ENCODE assay signal across 9 cellular contexts in the genomic region with DNA sequence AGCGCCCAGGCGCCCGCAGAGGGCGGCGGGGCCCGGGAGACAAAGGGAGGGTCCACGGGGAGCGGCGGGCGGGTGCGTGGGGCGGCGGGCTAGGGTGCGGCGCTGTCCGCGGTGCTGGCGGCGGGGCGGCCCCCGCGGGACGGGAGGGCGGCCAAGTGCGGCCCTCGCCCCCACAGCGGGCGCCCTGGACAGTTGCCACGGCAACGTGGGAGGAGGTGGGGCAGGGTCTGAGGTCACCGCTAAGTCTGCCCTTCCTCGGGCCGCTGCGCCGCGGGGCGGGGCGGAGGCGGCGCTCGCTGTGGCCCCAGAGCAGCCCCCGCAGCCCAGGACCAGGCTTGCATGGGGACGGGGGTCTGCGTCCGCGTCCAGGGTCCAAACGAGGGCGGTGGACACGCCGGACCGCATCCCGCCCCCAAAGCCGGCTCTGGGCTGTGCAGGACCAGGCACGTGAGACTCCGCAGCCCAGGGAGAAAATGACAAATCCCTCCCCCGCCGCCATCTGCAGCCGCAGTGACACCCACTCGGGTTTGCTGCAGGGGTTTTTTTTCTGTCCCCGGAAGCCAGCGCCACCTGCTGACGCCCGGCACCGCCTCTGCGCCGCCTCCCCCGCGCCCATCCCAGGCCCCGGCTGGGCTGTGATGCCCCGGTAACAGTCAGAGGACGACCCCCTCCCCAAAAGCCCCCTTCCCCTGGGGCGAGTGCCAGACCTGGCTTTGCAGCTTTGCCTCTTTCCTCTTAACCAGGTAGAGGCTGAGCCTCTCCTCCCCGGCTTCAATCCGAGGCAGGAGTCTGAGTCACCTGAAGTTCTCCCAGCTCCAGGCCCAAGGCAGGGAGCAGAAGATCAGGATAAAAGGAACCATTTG. TPM values are rescaled to one million over a fixed set of nuclear protein-coding genes. Genes with fewer than 3 reads are reported as not detected.
A peak's percentile ranks its signal among the peaks of the same experiment; 100 is the strongest.
DNase-seq lines count a peak whose midpoint lies in the region; ATAC-seq and TF ChIP-seq lines count a peak whose summit lies in the region.
"Had no signal": no experiment of that assay in that cellular context is flagged by ENCODE, and none has a peak within 500 bp of the region (broad histone marks: within the 10 kb centered on the region; RNA-seq: fewer than 3 reads in every experiment).

No MANE protein-coding gene starts in this region.

- DNase-seq in NCI-H1694 (lab: John Stamatoyannopoulos, UW), result peak; percentile 49
- peak; percentile 31 to 46 for DNase-seq in activated CD4-positive, alpha-beta T cell treated with anti-CD3 and anti-CD28 coated beads, Interleukin-2, amount 50 U/mL, for 24 hours (ENCODE audit: low read depth in 1 of 2, low spot score in 1 of 2)
- peak in 2 of 3 donors; percentile 35 to 57 for DNase-seq in mucosa of descending colon
- peak; percentile 55 to 59 for DNase-seq in stimulated activated CD8-positive, alpha-beta memory T cell treated with anti-CD3 and anti-CD28 coated beads, Interleukin-7, amount 100 ng/mL, for 48 hours (ENCODE audit: extremely low read depth in 1 of 2, low read depth in 1 of 2)

- no peaks in the 10 kb centered on the region for H3K36me3 ChIP-seq in ACC112 (ENCODE audit: insufficient read depth, low read length)
- no peaks in the 10 kb centered on the region for H3K36me3 ChIP-seq in mucosa of descending colon (ENCODE audit: low read depth)

- ATAC-seq in GM18909 (IDR thresholded peaks at IDR 0.05; ENCODE audit: poor library complexity, unreplicated experiment) (peak; percentile 46), mucosa of descending colon (peak; percentile 46), HG03460 (IDR thresholded peaks at IDR 0.05; ENCODE audit: unreplicated experiment) (no peak)

- peaks cover 76% of the 10 kb centered on the region for H3K27me3 ChIP-seq in ACC112 (ENCODE audit: insufficient read depth, low read length)

- TF ChIP-seq CTCF in mucosa of descending colon (IDR thresholded peaks at IDR 0.05), result no peak

- H3K27ac ChIP-seq in ACC112 (ENCODE audit: low read depth, low read length) (no peak overlapping the region), cingulate gyrus (ENCODE audit: low read depth, low read length) (peak overlapping the region; percentile 19)
- H3K27ac ChIP-seq: skin epidermis had no signal

- intact Hi-C loops in mucosa of descending colon (cut with DNase I, micrococcal nuclease), result loop anchor here in 1 of 2 donors (10.0 kb wide), 1 partner anchor 124 kb away; no protein-coding TSS in a partner anchor

- no peak overlapping the region for H2AFZ ChIP-seq in ACC112 (ENCODE audit: low read length, unreplicated experiment)

- H3K79me2 ChIP-seq in ACC112 (ENCODE audit: control insufficient read depth, insufficient read depth, low read length, unreplicated experiment), result no peaks in the 10 kb centered on the region

- H3K9me3 ChIP-seq in mucosa of descending colon, result no peaks in the 10 kb centered on the region

- no peaks in the 10 kb centered on the region for H3K4me1 ChIP-seq in ACC112 (ENCODE audit: control insufficient read depth, insufficient read depth, low read length, unreplicated experiment)
- peaks cover 14% of the 10 kb centered on the region for H3K4me1 ChIP-seq in mucosa of descending colon (ENCODE audit: low read depth)

- peak overlapping the region; percentile 25; the same call in 1 of the 2 replicates for H3K4me3 ChIP-seq in ACC112 (ENCODE audit: low read depth, low read length)
- H3K4me3 ChIP-seq in mucosa of descending colon, result no peak overlapping the region

RNA-seq across cellular contexts. Expression of a gene that starts 36.8 kb away (rescaled TPM):
- 10 to 100 TPM; 32.0 to 37.2 (median 34.2) TPM for total RNA-seq in mucosa of descending colon

RNA-seq across cellular contexts. Expression of a gene that starts 56.6 kb away (rescaled TPM):
- under 1 TPM in 1 of 3 donors, not detected in 2; 0.22 TPM for total RNA-seq in mucosa of descending colon
